14 cellular contexts compared by ENCODE assay signal in the genomic region with DNA sequence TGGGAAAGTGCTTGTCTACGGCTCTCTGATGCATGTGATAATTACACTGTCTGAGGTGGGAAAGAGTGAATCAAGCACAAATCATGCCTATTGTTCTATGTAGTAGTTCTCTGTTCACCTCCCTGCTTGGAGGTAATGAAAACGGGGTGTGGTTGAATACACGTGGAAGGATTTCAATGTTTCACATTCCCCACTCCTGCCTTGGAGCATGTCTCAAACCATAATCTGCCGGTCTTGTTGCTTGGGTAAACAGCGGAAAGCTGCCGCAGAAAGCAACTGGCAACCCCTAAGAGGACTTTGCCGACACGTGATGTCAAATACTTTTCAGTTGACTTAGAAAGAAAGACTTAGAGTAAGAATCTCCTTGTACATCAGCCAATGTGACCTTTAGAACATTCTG.
"Had no signal": no experiment of that assay in that cellular context is flagged by ENCODE, and none has a peak within 500 bp of the region (broad histone marks: within the 10 kb centered on the region; RNA-seq: fewer than 3 reads in every experiment).

No MANE protein-coding gene starts in this region.

- H3K4me3 ChIP-seq: gastrocnemius medialis had no signal

- H3K36me3 ChIP-seq: gastrocnemius medialis, WERI-Rb-1 had no signal

- H3K79me2 ChIP-seq: parathyroid adenoma had no signal

- DNase-seq: activated CD4-positive, alpha-beta T cell treated with anti-CD3 and anti-CD28 coated beads for 1 hour; activated CD8-positive, alpha-beta memory T cell treated with anti-CD3 and anti-CD28 coated beads for 24 hours; activated gamma-delta T cell treated with Interleukin-2 at 50 U/mL for 16 hours; dermis blood vessel endothelial cell; effector memory CD4-positive, alpha-beta T cell; gastrocnemius medialis; head of caudate nucleus; kidney glomerular epithelial cell; natural killer cell; stimulated activated naive B cell treated with anti-CD40 and anti-IgM and Interleukin-4, amounts not matched to agents 10 μg/mL and 1 μg/mL and 100 μg/mL, for 72 hours; T-helper 17 cell; WERI-Rb-1 had no signal

- FAIRE-seq: endothelial cell of umbilical vein had no signal

- H3K9me3 ChIP-seq: gastrocnemius medialis had no signal

- H3K4me1 ChIP-seq: parathyroid adenoma had no signal

- H3K27me3 ChIP-seq: gastrocnemius medialis had no signal

- H3K27ac ChIP-seq: gastrocnemius medialis, parathyroid adenoma, WERI-Rb-1 had no signal

- H3K9ac ChIP-seq: parathyroid adenoma had no signal

- ATAC-seq: gastrocnemius medialis; natural killer cell; stimulated activated naive B cell treated with anti-CD40 and anti-IgM and Interleukin-4, amounts not matched to agents 10 μg/mL and 1 μg/mL and 100 μg/mL, for 72 hours; T-helper 17 cell had no signal

- H2AFZ ChIP-seq: parathyroid adenoma had no signal
